1 cellular context compared by ENCODE assay signal in genomic region chr1:27503961-27504587, GRCh38.
TF ChIP-seq lines count a peak whose summit lies in the region.

No MANE protein-coding gene starts in this region.

TF ChIP-seq in HEK293, 187 proteins besides CTCF, POLR2A, EP300 and RAD21 (continued from another document):
- no peak for TF ChIP-seq TSHZ1 (tag by site-specific recombination; IDR thresholded peaks at IDR 0.05; ENCODE audit: borderline replicate concordance)
